In genomic region chr1:116737020-116737854, GRCh38 we compare ENCODE assay signal across 8 cellular contexts. TPM values are rescaled to one million over a fixed set of nuclear protein-coding genes. Genes with fewer than 3 reads are reported as not detected.
DNase-seq lines count a peak whose midpoint lies in the region; ATAC-seq and TF ChIP-seq lines count a peak whose summit lies in the region.

No MANE protein-coding gene starts in this region.

- H3K4me1 ChIP-seq in OCI-LY1 (ENCODE audit: insufficient read depth, low read length, severe bottlenecking) = peaks cover 32% of the 10 kb centered on the region
- H3K4me1 ChIP-seq in fibroblast of lung (ENCODE audit: control insufficient read depth, extremely low read depth, insufficient read depth, low read length) = no peaks in the 10 kb centered on the region
- H3K4me1 ChIP-seq in thoracic aorta (ENCODE audit: control insufficient read depth in 1 of 2, low read depth in 2 of 2) = peaks cover 0 to 4% of the 10 kb centered on the region in 2 donors

- H3K4me3 ChIP-seq in OCI-LY1 (ENCODE audit: low read depth, low read length, poor library complexity, severe bottlenecking) (no peak overlapping the region), fibroblast of lung (replicated peaks in 1 of 4; ENCODE audit: control extremely low read depth in 1 of 4, insufficient read depth in 1 of 4, low read depth in 3 of 4, low read length in 4 of 4) (no peak overlapping the region), thoracic aorta (no peak overlapping the region)

- no peak for ATAC-seq in thoracic aorta (ENCODE audit: insufficient number of reproducible peaks, low FRiP score, low read depth)

- H3K9ac ChIP-seq in OCI-LY1 (ENCODE audit: low read length) (0 out of 2 replicates have a peak overlapping the region, but pooled peaks have one; percentile 18), fibroblast of lung (ENCODE audit: insufficient read depth, low read length) (no peak overlapping the region)

- in situ Hi-C loops in GM18951 (cut with MboI; ENCODE audit: low sequenced_read_pairs, unreplicated experiment) = loop anchor here (10.0 kb wide), 1 partner anchor 318 kb away; no protein-coding TSS in a partner anchor

- TF ChIP-seq CTCF in OCI-LY1 (IDR thresholded peaks at IDR 0.05; ENCODE audit: low read length) = peak; percentile 96
- peak; percentile 69 to 81 for TF ChIP-seq CTCF in fibroblast of lung (conservative IDR thresholded peaks at IDR 0.05 in 1 of 2, IDR thresholded peaks at IDR 0.05 in 1 of 2; ENCODE audit: low read depth in 1 of 2, low read length in 2 of 2)
- peak; percentile 55 for TF ChIP-seq CTCF in thoracic aorta (IDR thresholded peaks at IDR 0.05)

- H3F3A ChIP-seq in OCI-LY1 (ENCODE audit: insufficient read depth, low read length) = no peaks in the 10 kb centered on the region

- H3K27ac ChIP-seq in OCI-LY1 (ENCODE audit: low read depth, low read length, poor library complexity, severe bottlenecking) (peak overlapping the region; percentile 92), fibroblast of lung (ENCODE audit: insufficient read depth, low read length) (no peak overlapping the region), thoracic aorta (no peak overlapping the region)

- H3K9me2 ChIP-seq in OCI-LY1 (ENCODE audit: low read depth, low read length) = no peaks in the 10 kb centered on the region

- H3K36me3 ChIP-seq in OCI-LY1 (ENCODE audit: insufficient read depth, low read length) (no peaks in the 10 kb centered on the region), fibroblast of lung (ENCODE audit: control insufficient read depth, insufficient read depth, low read length) (no peaks in the 10 kb centered on the region), thoracic aorta (no peaks in the 10 kb centered on the region)

- H3K9me3 Mint-ChIP-seq in activated T-cell treated with anti-CD3 and anti-CD28 coated beads, Interleukin-2, amount 50 U/mL, for 24 hours = peaks cover 13% of the 10 kb centered on the region

- DNase-seq in AG20443 (ENCODE audit: low spot score) (peak; percentile 86), HPDE6-E6E7 (ENCODE audit: extremely low spot score) (peak; percentile 65), fibroblast of lung (ENCODE audit: low read depth in 2 of 2) (peak; percentile 45 to 50), non-pigmented ciliary epithelial cell (ENCODE audit: low read depth) (peak; percentile 31), thoracic aorta (ENCODE audit: low spot score) (no peak)
- peak; percentile 86 for DNase-seq in activated T-cell treated with anti-CD3 and anti-CD28 coated beads, Interleukin-2, amount 50 U/mL, for 24 hours

- H3K4me1 Mint-ChIP-seq in activated T-cell treated with anti-CD3 and anti-CD28 coated beads, Interleukin-2, amount 50 U/mL, for 24 hours (ENCODE audit: low read depth) = peaks cover 68% of the 10 kb centered on the region

- H3K27me3 ChIP-seq in OCI-LY1 (ENCODE audit: insufficient read depth, low read length) (no peaks in the 10 kb centered on the region), fibroblast of lung (ENCODE audit: control insufficient read depth, insufficient read depth, low read length) (no peaks in the 10 kb centered on the region), thoracic aorta (replicated peaks; ENCODE audit: insufficient read depth) (no peaks in the 10 kb centered on the region)

- no peaks in the 10 kb centered on the region for H3K9me3 ChIP-seq in OCI-LY1 (ENCODE audit: low read length)
- no peaks in the 10 kb centered on the region for H3K9me3 ChIP-seq in fibroblast of lung (ENCODE audit: control insufficient read depth, insufficient read depth, low read depth, low read length)
- no peaks in the 10 kb centered on the region for H3K9me3 ChIP-seq in thoracic aorta

- H4K20me1 ChIP-seq in OCI-LY1 (ENCODE audit: insufficient read depth, low read length) (no peaks in the 10 kb centered on the region), fibroblast of lung (ENCODE audit: control insufficient read depth, extremely low read depth, insufficient read depth, low read length) (no peaks in the 10 kb centered on the region)

- peaks cover 18% of the 10 kb centered on the region for H3K36me3 Mint-ChIP-seq in activated T-cell treated with anti-CD3 and anti-CD28 coated beads, Interleukin-2, amount 50 U/mL, for 24 hours (ENCODE audit: low read depth)

- H3K4me3 Mint-ChIP-seq in activated T-cell treated with anti-CD3 and anti-CD28 coated beads, Interleukin-2, amount 50 U/mL, for 24 hours = peak overlapping the region; percentile 74

- peak overlapping the region; percentile 100 for H3K27ac Mint-ChIP-seq in activated T-cell treated with anti-CD3 and anti-CD28 coated beads, Interleukin-2, amount 50 U/mL, for 24 hours

- H2AFZ ChIP-seq in OCI-LY1 (ENCODE audit: low read length) = no peak overlapping the region
- no peak overlapping the region for H2AFZ ChIP-seq in fibroblast of lung (ENCODE audit: low read length)

- H3K4me2 ChIP-seq in OCI-LY1 (ENCODE audit: low read length) (peak overlapping the region; percentile 37), fibroblast of lung (ENCODE audit: extremely low read depth, insufficient read depth, low read length) (no peak overlapping the region)

- no peaks in the 10 kb centered on the region for H3K79me2 ChIP-seq in OCI-LY1 (ENCODE audit: insufficient read depth, low read length)
- H3K79me2 ChIP-seq in fibroblast of lung (ENCODE audit: control insufficient read depth, insufficient read depth, low read length) = no peaks in the 10 kb centered on the region

- peak; percentile 33 for TF ChIP-seq POLR2A in GM18951 (IDR thresholded peaks at IDR 0.05; ENCODE audit: extremely low read depth, insufficient read depth, insufficient read length)

- no peaks in the 10 kb centered on the region for H3K27me3 Mint-ChIP-seq in activated T-cell treated with anti-CD3 and anti-CD28 coated beads, Interleukin-2, amount 50 U/mL, for 24 hours

RNA-seq across cellular contexts. Expression of gene CD2, which starts 17.0 kb away (rescaled TPM):
- total RNA-seq in fibroblast of lung = not detected in 2 replicates
- polyA plus RNA-seq in fibroblast of lung = not detected in 2 replicates
- polyA plus RNA-seq in fibroblast of lung (2012) = not detected in 2 replicates
- not detected in 2 replicates for polyA minus RNA-seq in fibroblast of lung (ENCODE audit: low replicate concordance)
- total RNA-seq in thoracic aorta = 1 to 10 TPM; 1.4 to 3.0 TPM
